ENCODE assay signal across 8 cellular contexts in genomic region chr7:35694784-35695627, GRCh38. TPM values are rescaled to one million over a fixed set of nuclear protein-coding genes. Genes with fewer than 3 reads are reported as not detected.
DNase-seq lines count a peak whose midpoint lies in the region; ATAC-seq and TF ChIP-seq lines count a peak whose summit lies in the region.

Gene HERPUD2, minus strand, starts transcription at chr7:35695135. Its CDS starts 805 bp downstream, at chr7:35694330.

- DNase-seq in C1 segment of cervical spinal cord (lab: John Stamatoyannopoulos, UW) (peak; percentile 25 to 93 (median 87)), NCI-H526 treated with DMSO at 0.1 percent for 48 hours (lab: John Stamatoyannopoulos, UW) (peak; percentile 90), colonic mucosa (peak; percentile 97)
- DNase-seq in activated CD4-positive, alpha-beta T cell treated with anti-CD3 and anti-CD28 coated beads, Interleukin-2, amount 10 ng/mL, durations not matched to agents 24 days and 14 days = peak; percentile 97
- peak; percentile 70 to 87 (median 78) for DNase-seq in stimulated activated CD4-positive, alpha-beta T cell treated with anti-CD3 and anti-CD28 coated beads, Interleukin-1b, Interleukin-23, amount 100 ng/mL, for 24 hours (ENCODE audit: low read depth in 4 of 4, low spot score in 1 of 4)

- peaks cover 4% of the 10 kb centered on the region for H3K4me1 ChIP-seq in colonic mucosa

- intact Hi-C loops in activated CD4-positive, alpha-beta T cell treated with anti-CD3 and anti-CD28 coated beads, Interleukin-2, amount 10 ng/mL, durations not matched to agents 24 days and 14 days (cut with micrococcal nuclease) = loop anchor here (1.0 to 5.0 kb wide), 8 partner anchors 14 to 696 kb away; partner anchors contain the start of genes DPY19L1, EEPD1 and SEPTIN7
- intact Hi-C loops in colonic mucosa (cut with DNase I) = no loop called here

- H3K9ac ChIP-seq in colonic mucosa (ENCODE audit: low read depth in 2 of 2, low read length in 2 of 2) = peak within 1 kb of the TSS; percentile 96 to 100

- peaks cover 16% of the 10 kb centered on the region for H3K36me3 Mint-ChIP-seq in activated CD4-positive, alpha-beta T cell treated with anti-CD3 and anti-CD28 coated beads, Interleukin-2, amount 10 ng/mL, durations not matched to agents 24 days and 14 days (ENCODE audit: low read depth)

- H3K9me3 Mint-ChIP-seq in activated CD4-positive, alpha-beta T cell treated with anti-CD3 and anti-CD28 coated beads, Interleukin-2, amount 10 ng/mL, durations not matched to agents 24 days and 14 days = no peaks in the 10 kb centered on the region

- H3K4me3 Mint-ChIP-seq in activated CD4-positive, alpha-beta T cell treated with anti-CD3 and anti-CD28 coated beads, Interleukin-2, amount 10 ng/mL, durations not matched to agents 24 days and 14 days = peak within 1 kb of the TSS; percentile 94

- H3K9me3 ChIP-seq in colonic mucosa = no peaks in the 10 kb centered on the region

- ATAC-seq in GM19351 (IDR thresholded peaks at IDR 0.05; ENCODE audit: unreplicated experiment) (peak; percentile 87), HG03520 (IDR thresholded peaks at IDR 0.05; ENCODE audit: unreplicated experiment) (peak; percentile 85)

- no peaks in the 10 kb centered on the region for H3K36me3 ChIP-seq in colonic mucosa

- peak within 1 kb of the TSS; percentile 94 for H3K4me3 ChIP-seq in colonic mucosa

- no peaks in the 10 kb centered on the region for H3K27me3 ChIP-seq in colonic mucosa
- no peaks in the 10 kb centered on the region for H3K27me3 ChIP-seq in layer of hippocampus (ENCODE audit: control insufficient read depth, insufficient read depth, low read length)

- H3K27me3 Mint-ChIP-seq in activated CD4-positive, alpha-beta T cell treated with anti-CD3 and anti-CD28 coated beads, Interleukin-2, amount 10 ng/mL, durations not matched to agents 24 days and 14 days = no peaks in the 10 kb centered on the region

- TF ChIP-seq CTCF in colonic mucosa (IDR thresholded peaks at IDR 0.05) = no peak

- peak within 1 kb of the TSS; percentile 97 for H3K27ac Mint-ChIP-seq in activated CD4-positive, alpha-beta T cell treated with anti-CD3 and anti-CD28 coated beads, Interleukin-2, amount 10 ng/mL, durations not matched to agents 24 days and 14 days

- peaks cover 48% of the 10 kb centered on the region for H3K4me1 Mint-ChIP-seq in activated CD4-positive, alpha-beta T cell treated with anti-CD3 and anti-CD28 coated beads, Interleukin-2, amount 10 ng/mL, durations not matched to agents 24 days and 14 days

- H3K27ac ChIP-seq in colonic mucosa = peak within 1 kb of the TSS; percentile 99
- peak within 1 kb of the TSS; percentile 91 for H3K27ac ChIP-seq in layer of hippocampus (ENCODE audit: low read depth, low read length)

RNA-seq across cellular contexts. Expression of gene HERPUD2, which starts in this region (rescaled TPM):
- total RNA-seq in activated CD4-positive, alpha-beta T cell treated with anti-CD3 and anti-CD28 coated beads, Interleukin-2, amount 10 ng/mL, durations not matched to agents 24 days and 14 days = 20.3 and 20.4 TPM in 2 replicates
- 10 to 100 TPM; 20.2 to 24.2 TPM for total RNA-seq in colonic mucosa

Comparison
In these comparisons a context has a peak if more than half of its experiments do, and no peak if none do; other contexts are left out.
1. Peak in every context shown above with its lines: DNase-seq, ATAC-seq, H3K4me3 ChIP-seq and H3K27ac ChIP-seq.